In genomic region chr3:134985841-134986520, GRCh38 we compare ENCODE assay signal across 8 cellular contexts.
"Had no signal": no experiment of that assay in that cellular context is flagged by ENCODE, and none has a peak within 500 bp of the region (broad histone marks: within the 10 kb centered on the region; RNA-seq: fewer than 3 reads in every experiment).

No MANE protein-coding gene starts in this region.

- H3K4me1 ChIP-seq: foreskin keratinocyte, heart left ventricle, thyroid gland, uterus had no signal

- H3K9me3 ChIP-seq: heart left ventricle, thyroid gland, uterus had no signal

- ATAC-seq: foreskin keratinocyte, heart left ventricle had no signal

- DNase-seq: activated B cell treated with CpG ODN at 0.5 μM for 24 hours; activated CD4-positive, alpha-beta T cell treated with anti-CD3 and anti-CD28 coated beads, Interleukin-2, amount 10 ng/mL, durations not matched to agents 7 days and 5 days; activated CD8-positive, alpha-beta memory T cell treated with anti-CD3 and anti-CD28 coated beads for 24 hours; activated naive CD4-positive, alpha-beta T cell treated with anti-CD3 and anti-CD28 coated beads for 36 hours; foreskin keratinocyte; heart left ventricle; thyroid gland; uterus had no signal

- H3K36me3 ChIP-seq: heart left ventricle, thyroid gland, uterus had no signal

- H3K4me3 ChIP-seq: heart left ventricle, thyroid gland, uterus had no signal

- H3K27ac ChIP-seq: foreskin keratinocyte, heart left ventricle, thyroid gland, uterus had no signal

- H3K27me3 ChIP-seq: foreskin keratinocyte, heart left ventricle, thyroid gland, uterus had no signal
